Comparison of ENCODE assay signal across 9 cellular contexts in the genomic region with DNA sequence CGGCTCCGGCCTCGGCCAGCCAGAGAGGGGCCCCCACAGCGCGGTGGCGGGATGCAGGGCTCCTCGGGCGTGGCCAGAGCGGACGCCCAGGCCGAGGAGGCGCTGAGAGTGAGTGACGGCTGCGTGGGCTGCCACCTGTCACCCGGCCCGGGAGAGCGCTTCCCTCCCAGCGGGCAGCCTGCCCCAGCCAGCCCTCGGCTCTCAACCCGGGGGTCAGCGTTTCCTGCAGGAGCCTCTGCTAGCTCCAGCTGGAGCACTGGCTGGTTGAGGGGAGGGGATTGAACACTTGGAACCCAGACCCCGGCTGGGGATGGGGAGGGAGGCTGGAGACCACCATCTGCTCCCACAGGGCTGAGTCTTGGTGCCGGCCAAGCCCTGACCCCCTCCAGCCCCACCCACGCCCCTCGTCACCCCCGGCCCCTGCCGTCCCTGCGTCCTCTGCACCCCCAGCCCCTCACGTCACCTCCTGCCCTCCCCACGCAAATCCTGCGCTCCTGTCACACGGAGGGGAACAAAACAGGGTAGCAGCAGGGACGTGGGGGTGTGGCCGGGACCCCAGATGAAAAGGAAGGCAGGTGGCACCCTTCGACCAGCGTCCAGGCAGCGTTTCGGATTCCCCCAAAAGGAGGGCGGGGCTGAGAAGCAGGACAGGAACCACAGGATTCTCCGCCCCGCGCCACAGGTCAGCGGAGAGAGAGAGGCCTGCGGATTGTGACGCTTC.
DNase-seq lines count a peak whose midpoint lies in the region; ATAC-seq lines count a peak whose summit lies in the region.
"Had no signal": no experiment of that assay in that cellular context is flagged by ENCODE, and none has a peak within 500 bp of the region (broad histone marks: within the 10 kb centered on the region; RNA-seq: fewer than 3 reads in every experiment).

No MANE protein-coding gene starts in this region.

- peaks cover 0 to 14% of the 10 kb centered on the region in 2 donors for H3K27me3 ChIP-seq in esophagus (ENCODE audit: control insufficient read depth in 1 of 2, insufficient read depth in 2 of 2, low read length in 2 of 2)

- DNase-seq in T-helper 17 cell = no peak
- peak; percentile 74 for DNase-seq in retina
- no peak for DNase-seq in nucleus accumbens (lab: John Stamatoyannopoulos, UW)
- DNase-seq: substantia nigra had no signal

- H3K4me1 ChIP-seq in ES-I3 (ENCODE audit: insufficient read depth, low read length) (no peaks in the 10 kb centered on the region), esophagus (ENCODE audit: control insufficient read depth in 2 of 2, insufficient read depth in 2 of 2, low read length in 1 of 2) (peaks cover 2 to 6% of the 10 kb centered on the region in 2 donors)

- H3K4me3 Mint-ChIP-seq in T-helper 17 cell = peak overlapping the region; percentile 81

- H3K4me1 Mint-ChIP-seq in T-helper 17 cell = peaks cover 27% of the 10 kb centered on the region

- 2 to 4% methylated on average over 38 to 45 of the region's 45 CpGs for WGBS in esophagus, 2 donors

- no peak overlapping the region for H3K27ac Mint-ChIP-seq in T-helper 17 cell

- no peaks in the 10 kb centered on the region for H3K9me3 ChIP-seq in ES-I3 (ENCODE audit: control insufficient read depth, insufficient read depth, low read length)
- no peaks in the 10 kb centered on the region for H3K9me3 ChIP-seq in T-helper 17 cell (ENCODE audit: control insufficient read depth, low read length, poor library complexity, severe bottlenecking)
- H3K9me3 ChIP-seq in esophagus (ENCODE audit: control insufficient read depth in 2 of 2, insufficient read depth in 1 of 2, low read depth in 1 of 2, low read length in 1 of 2) = peaks cover 0 to 8% of the 10 kb centered on the region in 2 donors

- H3K27ac ChIP-seq in esophagus (ENCODE audit: low read depth in 2 of 2, low read length in 1 of 2) = no peak overlapping the region

- H3K9ac ChIP-seq in ES-I3 (ENCODE audit: low read depth, low read length) = peak overlapping the region; percentile 51; the same call in 1 of the 2 replicates

- peaks cover 36% of the 10 kb centered on the region for H3K27me3 Mint-ChIP-seq in T-helper 17 cell

- no peaks in the 10 kb centered on the region for H3K36me3 ChIP-seq in ES-I3 (ENCODE audit: insufficient read depth, low read length)
- H3K36me3 ChIP-seq in esophagus (ENCODE audit: control insufficient read depth in 2 of 2, insufficient read depth in 2 of 2, low read length in 1 of 2) = no peaks in the 10 kb centered on the region

- peaks cover 5% of the 10 kb centered on the region for H3K36me3 Mint-ChIP-seq in T-helper 17 cell (ENCODE audit: low read depth)

- ATAC-seq in T-helper 17 cell (peak; percentile 45), esophagus mucosa (no peak), HG03378 (IDR thresholded peaks at IDR 0.05; ENCODE audit: unreplicated experiment) (no peak), GM21515 (IDR thresholded peaks at IDR 0.05; ENCODE audit: unreplicated experiment) (no peak)

- H3K4me3 ChIP-seq in esophagus (ENCODE audit: low read depth in 1 of 2, low read length in 2 of 2) = peak overlapping the region; percentile 25 to 32
